24 cellular contexts compared by ENCODE assay signal in genomic region chr3:126872701-126873100, GRCh38.
A peak's percentile ranks its signal among the peaks of the same experiment; 100 is the strongest.
DNase-seq lines count a peak whose midpoint lies in the region; ATAC-seq, FAIRE-seq and TF ChIP-seq lines count a peak whose summit lies in the region.
"Had no signal": no experiment of that assay in that cellular context is flagged by ENCODE, and none has a peak within 500 bp of the region (broad histone marks: within the 10 kb centered on the region; RNA-seq: fewer than 3 reads in every experiment).

No MANE protein-coding gene starts in this region.

- CTCF ChIA-PET in K562 (lab: Yijun Ruan, JAX; ENCODE audit: low intra/inter-chr PET ratio) = no interaction called here

- POLR2A ChIA-PET in K562 (lab: Yijun Ruan, JAX) = no interaction called here

- no peaks in the 10 kb centered on the region for H3K4me1 Mint-ChIP-seq in activated T-helper 2 cell treated with anti-CD3 and anti-CD28 coated beads, Interferon-gamma antibody, Interleukin-2, Interleukin-4, amounts not matched to agents 10 μg/mL and 5 μg/mL and 100 μg/mL, durations not matched to agents 14 hours and 24 hours and 36 hours (ENCODE audit: low read depth)
- no peaks in the 10 kb centered on the region for H3K4me1 Mint-ChIP-seq in activated T-cell treated with anti-CD3 and anti-CD28 coated beads, Interleukin-2, amount 50 U/mL, for 72 hours (ENCODE audit: low read depth)
- H3K4me1 Mint-ChIP-seq: B cell; CD8-positive, alpha-beta memory T cell; GM23338 had no signal

- no TSS peak for BruUV-seq in K562 (replicated peaks; lab: Mats Ljungman, UMichigan)

- H3K4me1 ChIP-seq in K562 (replicated peaks in 1 of 2; ENCODE audit: control insufficient read depth in 2 of 2, insufficient read depth in 2 of 2, low read length in 2 of 2) = peaks cover 0 to 17% of the 10 kb centered on the region in 2 experiments; a peak in 4 of 5 replicates
- H3K4me1 ChIP-seq: BLaER1, HAP-1 had no signal

- no peak overlapping the region for H2AFZ ChIP-seq in K562 (ENCODE audit: low read depth, low read length)
- H2AFZ ChIP-seq: GM23338 had no signal

- no peaks in the 10 kb centered on the region for H3K9me3 Mint-ChIP-seq in activated T-helper 2 cell treated with anti-CD3 and anti-CD28 coated beads, Interferon-gamma antibody, Interleukin-2, Interleukin-4, amounts not matched to agents 10 μg/mL and 5 μg/mL and 100 μg/mL, durations not matched to agents 14 hours and 24 hours and 36 hours
- no peaks in the 10 kb centered on the region for H3K9me3 Mint-ChIP-seq in activated T-cell treated with anti-CD3 and anti-CD28 coated beads, Interleukin-2, amount 50 U/mL, for 72 hours
- H3K9me3 Mint-ChIP-seq: CD4-positive, alpha-beta T cell; CD8-positive, alpha-beta memory T cell; GM23338; HFFc6 had no signal

- 43% methylated on average over 5 of the region's 6 CpGs for WGBS in K562 (ENCODE audit: insufficient coverage, low coverage, missing lambda C conversion rate)

- no peak for FAIRE-seq in K562 (lab: Jason Lieb, UNC)
- FAIRE-seq: A204.1, D721Med, G401.6, GM12892, H54 had no signal

- H3K4me2 ChIP-seq in K562 (ENCODE audit: insufficient read depth, low read length) = no peak overlapping the region
- H3K4me2 ChIP-seq: BLaER1, GM23338 had no signal

- no peak for TF ChIP-seq RAD21 in K562 (CRISPR knock-in tag; conservative IDR thresholded peaks at IDR 0.05 in 1 of 2, IDR thresholded peaks at IDR 0.05 in 1 of 2)

- no peaks in the 10 kb centered on the region for H3K9me3 ChIP-seq in K562 (replicated peaks; ENCODE audit: control insufficient read depth, insufficient read depth, low read depth, low read length)
- H3K9me3 ChIP-seq: BLaER1, HAP-1 had no signal

- no peak overlapping the region for H3K9ac ChIP-seq in K562 (ENCODE audit: insufficient read depth in 1 of 2, low read depth in 2 of 2, low read length in 2 of 2)
- H3K9ac ChIP-seq: BLaER1 had no signal

- no peak for TF ChIP-seq POLR2A in K562 (conservative IDR thresholded peaks at IDR 0.05)

- no peaks in the 10 kb centered on the region for H4K20me1 ChIP-seq in K562 (replicated peaks; ENCODE audit: control insufficient read depth, insufficient read depth, low read length)
- H4K20me1 ChIP-seq: BLaER1 had no signal

- H3K4me3 ChIP-seq in K562 = no peak overlapping the region
- H3K4me3 ChIP-seq: BLaER1, GM23338, HAP-1 had no signal

- ATAC-seq in K562 (peak; percentile 22; the same call in 1 of the 3 replicates), GM21526 (IDR thresholded peaks at IDR 0.05; ENCODE audit: low FRiP score, unreplicated experiment) (no peak)
- no peak for ATAC-seq in activated T-cell treated with anti-CD3 and anti-CD28 coated beads, Interleukin-2, amount 50 U/mL, for 72 hours (replicated peaks in 1 of 2)
- ATAC-seq: GM23338 had no signal

- DNase-seq in DMS153 (lab: John Stamatoyannopoulos, UW) (peak; percentile 9), DMS153 treated with DMSO at 0.1 percent for 48 hours (lab: John Stamatoyannopoulos, UW; ENCODE audit: unreplicated experiment) (no peak), K562 (ENCODE audit: extremely low read depth in 1 of 4, low spot score in 3 of 4) (no peak), islet precursor cell (peak; percentile 59), mesenteric fat pad (ENCODE audit: low spot score) (peak; percentile 16)
- no peak for DNase-seq in activated T-helper 2 cell treated with anti-CD3 and anti-CD28 coated beads, Interferon-gamma antibody, Interleukin-2, Interleukin-4, amounts not matched to agents 10 μg/mL and 5 μg/mL and 100 μg/mL, durations not matched to agents 14 hours and 24 hours and 36 hours (ENCODE audit: low spot score)
- DNase-seq in activated T-cell treated with anti-CD3 and anti-CD28 coated beads, Interleukin-2, amount 50 U/mL, for 72 hours = no peak
- DNase-seq: CD4-positive, alpha-beta T cell; CD8-positive, alpha-beta memory T cell; DMS 273 treated with DMSO at 0.1 percent for 48 hours; DND-41; HFFc6 had no signal

- H3K27me3 ChIP-seq in K562 (ENCODE audit: control insufficient read depth in 2 of 2, insufficient read depth in 2 of 2, low read length in 2 of 2) = no peaks in the 10 kb centered on the region
- H3K27me3 ChIP-seq: BLaER1 had no signal

- no peaks in the 10 kb centered on the region for H3K36me3 Mint-ChIP-seq in activated T-helper 2 cell treated with anti-CD3 and anti-CD28 coated beads, Interferon-gamma antibody, Interleukin-2, Interleukin-4, amounts not matched to agents 10 μg/mL and 5 μg/mL and 100 μg/mL, durations not matched to agents 14 hours and 24 hours and 36 hours (ENCODE audit: low read depth)
- H3K36me3 Mint-ChIP-seq in activated T-cell treated with anti-CD3 and anti-CD28 coated beads, Interleukin-2, amount 50 U/mL, for 72 hours (ENCODE audit: insufficient read depth in 2 of 2) = no peaks in the 10 kb centered on the region

- H3K27me3 Mint-ChIP-seq in activated T-helper 2 cell treated with anti-CD3 and anti-CD28 coated beads, Interferon-gamma antibody, Interleukin-2, Interleukin-4, amounts not matched to agents 10 μg/mL and 5 μg/mL and 100 μg/mL, durations not matched to agents 14 hours and 24 hours and 36 hours (ENCODE audit: low read depth) = no peaks in the 10 kb centered on the region
- H3K27me3 Mint-ChIP-seq in activated T-cell treated with anti-CD3 and anti-CD28 coated beads, Interleukin-2, amount 50 U/mL, for 72 hours (ENCODE audit: low read depth) = no peaks in the 10 kb centered on the region
- H3K27me3 Mint-ChIP-seq: B cell; CD4-positive, alpha-beta T cell; CD8-positive, alpha-beta memory T cell had no signal

- H3K9me1 ChIP-seq in K562 (ENCODE audit: control insufficient read depth, insufficient read depth, low read length) = no peaks in the 10 kb centered on the region

- H3K4me3 Mint-ChIP-seq in activated T-helper 2 cell treated with anti-CD3 and anti-CD28 coated beads, Interferon-gamma antibody, Interleukin-2, Interleukin-4, amounts not matched to agents 10 μg/mL and 5 μg/mL and 100 μg/mL, durations not matched to agents 14 hours and 24 hours and 36 hours (ENCODE audit: low read depth) = no peak overlapping the region
- no peak overlapping the region for H3K4me3 Mint-ChIP-seq in activated T-cell treated with anti-CD3 and anti-CD28 coated beads, Interleukin-2, amount 50 U/mL, for 72 hours
- H3K4me3 Mint-ChIP-seq: B cell; CD4-positive, alpha-beta T cell; CD8-positive, alpha-beta memory T cell; GM23338; HFFc6 had no signal

- no peak overlapping the region for H3K27ac Mint-ChIP-seq in activated T-helper 2 cell treated with anti-CD3 and anti-CD28 coated beads, Interferon-gamma antibody, Interleukin-2, Interleukin-4, amounts not matched to agents 10 μg/mL and 5 μg/mL and 100 μg/mL, durations not matched to agents 14 hours and 24 hours and 36 hours
- H3K27ac Mint-ChIP-seq in activated T-cell treated with anti-CD3 and anti-CD28 coated beads, Interleukin-2, amount 50 U/mL, for 72 hours = no peak overlapping the region
- H3K27ac Mint-ChIP-seq: B cell; CD4-positive, alpha-beta T cell; GM23338; HFFc6 had no signal

- H3K79me2 ChIP-seq in K562 (ENCODE audit: control insufficient read depth, insufficient read depth, low read length) = no peaks in the 10 kb centered on the region

- TF ChIP-seq CTCF in K562 (IDR thresholded peaks at IDR 0.05 in 2 of 3, conservative IDR thresholded peaks at IDR 0.05 in 1 of 3; ENCODE audit: insufficient read depth in 2 of 3, low read depth in 1 of 3, low read length in 3 of 3) = no peak

- no peak overlapping the region for H3K27ac ChIP-seq in K562 (ENCODE audit: extremely low read depth, low read depth, low read length)
- H3K27ac ChIP-seq: 22Rv1, BLaER1, C4-2B had no signal

- intact Hi-C loops in K562 (cut with micrococcal nuclease) = no loop called here
- intact Hi-C loops in activated T-helper 2 cell treated with anti-CD3 and anti-CD28 coated beads, Interferon-gamma antibody, Interleukin-2, Interleukin-4, amounts not matched to agents 10 μg/mL and 5 μg/mL and 100 μg/mL, durations not matched to agents 14 hours and 24 hours and 36 hours (cut with micrococcal nuclease) = no loop called here

- TF ChIP-seq EP300 in K562 (IDR thresholded peaks at IDR 0.05; ENCODE audit: low read length) = no peak

- H3K36me3 ChIP-seq in K562 (ENCODE audit: control insufficient read depth, insufficient read depth, low read length) = no peaks in the 10 kb centered on the region
- H3K36me3 ChIP-seq: HAP-1 had no signal

- in situ Hi-C loops in K562 (cut with MboI) = no loop called here

TF ChIP-seq in K562, 482 proteins besides CTCF, POLR2A, EP300 and RAD21 (continues in another document):
- TF ChIP-seq, protein P1, sequence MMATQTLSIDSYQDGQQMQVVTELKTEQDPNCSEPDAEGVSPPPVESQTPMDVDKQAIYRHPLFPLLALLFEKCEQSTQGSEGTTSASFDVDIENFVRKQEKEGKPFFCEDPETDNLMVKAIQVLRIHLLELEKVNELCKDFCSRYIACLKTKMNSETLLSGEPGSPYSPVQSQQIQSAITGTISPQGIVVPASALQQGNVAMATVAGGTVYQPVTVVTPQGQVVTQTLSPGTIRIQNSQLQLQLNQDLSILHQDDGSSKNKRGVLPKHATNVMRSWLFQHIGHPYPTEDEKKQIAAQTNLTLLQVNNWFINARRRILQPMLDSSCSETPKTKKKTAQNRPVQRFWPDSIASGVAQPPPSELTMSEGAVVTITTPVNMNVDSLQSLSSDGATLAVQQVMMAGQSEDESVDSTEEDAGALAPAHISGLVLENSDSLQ (IDR thresholded peaks at IDR 0.05) = 0 out of 2 replicates have a peak, but pooled peaks have one; percentile 31
- TF ChIP-seq ETV1 (tag; conservative IDR thresholded peaks at IDR 0.05; ENCODE audit: low read depth) (no peak), TCF7 (IDR thresholded peaks at IDR 0.05; ENCODE audit: borderline replicate concordance) (no peak), ZNF384 (IDR thresholded peaks at IDR 0.05; ENCODE audit: low read depth, low read length) (no peak)
- TF ChIP-seq, protein P2, sequence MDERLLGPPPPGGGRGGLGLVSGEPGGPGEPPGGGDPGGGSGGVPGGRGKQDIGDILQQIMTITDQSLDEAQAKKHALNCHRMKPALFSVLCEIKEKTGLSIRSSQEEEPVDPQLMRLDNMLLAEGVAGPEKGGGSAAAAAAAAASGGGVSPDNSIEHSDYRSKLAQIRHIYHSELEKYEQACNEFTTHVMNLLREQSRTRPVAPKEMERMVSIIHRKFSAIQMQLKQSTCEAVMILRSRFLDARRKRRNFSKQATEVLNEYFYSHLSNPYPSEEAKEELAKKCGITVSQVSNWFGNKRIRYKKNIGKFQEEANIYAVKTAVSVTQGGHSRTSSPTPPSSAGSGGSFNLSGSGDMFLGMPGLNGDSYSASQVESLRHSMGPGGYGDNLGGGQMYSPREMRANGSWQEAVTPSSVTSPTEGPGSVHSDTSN (CRISPR knock-in tag; IDR thresholded peaks at IDR 0.05; ENCODE audit: low read depth) = no peak
- TF ChIP-seq, protein P2 (tag; conservative IDR thresholded peaks at IDR 0.05; ENCODE audit: low read depth) = peak; percentile 39; the same call in 1 of the 2 replicates

Comparison
In these comparisons a context has a peak if more than half of its experiments do, and no peak if none do; other contexts are left out.
1. DNase-seq: peak in DMS153 (single experiment), islet precursor cell (single experiment) and mesenteric fat pad (single experiment); none in DMS153 treated with DMSO at 0.1 percent for 48 hours (single experiment), K562 (0 of 4), activated T-helper 2 cell treated with anti-CD3 and anti-CD28 coated beads, Interferon-gamma antibody, Interleukin-2, Interleukin-4, amounts not matched to agents 10 μg/mL and 5 μg/mL and 100 μg/mL, durations not matched to agents 14 hours and 24 hours and 36 hours (single experiment) and activated T-cell treated with anti-CD3 and anti-CD28 coated beads, Interleukin-2, amount 50 U/mL, for 72 hours (0 of 2).